ENCODE assay signal across 1 cellular context in the genomic region with DNA sequence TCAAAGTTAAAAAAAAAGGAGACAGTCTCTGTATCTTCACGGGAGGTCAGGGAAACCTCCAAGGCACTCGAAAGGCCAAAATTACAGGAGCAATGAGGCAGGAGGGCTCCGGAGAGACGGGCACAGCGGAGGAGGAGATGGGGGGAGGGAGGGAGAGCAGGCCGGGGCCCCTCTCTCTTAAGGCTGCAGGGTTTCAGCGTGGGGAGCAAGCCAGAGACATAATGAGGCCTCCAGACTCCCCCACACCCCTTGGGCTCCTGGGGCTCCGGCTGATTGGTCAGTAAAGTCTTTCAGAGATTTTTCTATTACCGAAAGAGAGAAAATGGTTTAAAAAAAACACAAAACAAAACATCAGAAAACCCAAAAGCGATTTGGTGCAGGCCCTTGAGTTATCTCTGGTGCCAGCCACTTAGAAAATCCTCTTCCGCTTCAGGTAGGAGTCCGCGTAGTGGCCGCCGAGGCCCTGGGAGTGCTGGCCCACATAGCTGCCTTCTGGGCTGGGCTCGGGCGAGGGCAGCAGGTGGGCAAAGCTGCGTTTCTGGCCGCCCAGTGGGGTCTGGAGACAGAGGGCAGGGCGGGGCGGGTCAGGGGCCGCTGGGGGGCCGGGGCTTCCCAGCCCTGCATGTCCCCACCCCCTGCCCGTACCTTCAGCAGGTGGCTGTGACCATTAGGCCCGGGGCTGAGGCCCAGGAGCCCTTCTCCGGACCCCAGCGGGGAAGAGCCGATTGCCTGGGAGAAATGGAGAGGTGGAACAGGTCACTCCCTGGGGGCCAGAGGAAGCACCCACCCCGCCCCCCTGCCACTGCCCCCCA.
TF ChIP-seq lines count a peak whose summit lies in the region.

No MANE protein-coding gene starts in this region.

TF ChIP-seq in GM23338, 12 proteins besides CTCF, POLR2A, EP300 and RAD21:
- TF ChIP-seq CREB1 (CRISPR knock-in tag; IDR thresholded peaks at IDR 0.05; ENCODE audit: low read depth): no peak
- TF ChIP-seq ZNF331 (CRISPR knock-in tag; IDR thresholded peaks at IDR 0.05; ENCODE audit: low read depth): no peak
- TF ChIP-seq ZNF114 (CRISPR knock-in tag; IDR thresholded peaks at IDR 0.05): no peak
- TF ChIP-seq POLR2AphosphoS5 (IDR thresholded peaks at IDR 0.05; ENCODE audit: low read depth): no peak
- TF ChIP-seq EZH2 (IDR thresholded peaks at IDR 0.05; ENCODE audit: low read depth, unreplicated experiment): no peak
- TF ChIP-seq, protein P1, sequence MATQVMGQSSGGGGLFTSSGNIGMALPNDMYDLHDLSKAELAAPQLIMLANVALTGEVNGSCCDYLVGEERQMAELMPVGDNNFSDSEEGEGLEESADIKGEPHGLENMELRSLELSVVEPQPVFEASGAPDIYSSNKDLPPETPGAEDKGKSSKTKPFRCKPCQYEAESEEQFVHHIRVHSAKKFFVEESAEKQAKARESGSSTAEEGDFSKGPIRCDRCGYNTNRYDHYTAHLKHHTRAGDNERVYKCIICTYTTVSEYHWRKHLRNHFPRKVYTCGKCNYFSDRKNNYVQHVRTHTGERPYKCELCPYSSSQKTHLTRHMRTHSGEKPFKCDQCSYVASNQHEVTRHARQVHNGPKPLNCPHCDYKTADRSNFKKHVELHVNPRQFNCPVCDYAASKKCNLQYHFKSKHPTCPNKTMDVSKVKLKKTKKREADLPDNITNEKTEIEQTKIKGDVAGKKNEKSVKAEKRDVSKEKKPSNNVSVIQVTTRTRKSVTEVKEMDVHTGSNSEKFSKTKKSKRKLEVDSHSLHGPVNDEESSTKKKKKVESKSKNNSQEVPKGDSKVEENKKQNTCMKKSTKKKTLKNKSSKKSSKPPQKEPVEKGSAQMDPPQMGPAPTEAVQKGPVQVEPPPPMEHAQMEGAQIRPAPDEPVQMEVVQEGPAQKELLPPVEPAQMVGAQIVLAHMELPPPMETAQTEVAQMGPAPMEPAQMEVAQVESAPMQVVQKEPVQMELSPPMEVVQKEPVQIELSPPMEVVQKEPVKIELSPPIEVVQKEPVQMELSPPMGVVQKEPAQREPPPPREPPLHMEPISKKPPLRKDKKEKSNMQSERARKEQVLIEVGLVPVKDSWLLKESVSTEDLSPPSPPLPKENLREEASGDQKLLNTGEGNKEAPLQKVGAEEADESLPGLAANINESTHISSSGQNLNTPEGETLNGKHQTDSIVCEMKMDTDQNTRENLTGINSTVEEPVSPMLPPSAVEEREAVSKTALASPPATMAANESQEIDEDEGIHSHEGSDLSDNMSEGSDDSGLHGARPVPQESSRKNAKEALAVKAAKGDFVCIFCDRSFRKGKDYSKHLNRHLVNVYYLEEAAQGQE (IDR thresholded peaks at IDR 0.05; ENCODE audit: unreplicated experiment): no peak
- TF ChIP-seq NANOG (IDR thresholded peaks at IDR 0.05; ENCODE audit: borderline replicate concordance): no peak
